10 cellular contexts compared by ENCODE assay signal in the genomic region with DNA sequence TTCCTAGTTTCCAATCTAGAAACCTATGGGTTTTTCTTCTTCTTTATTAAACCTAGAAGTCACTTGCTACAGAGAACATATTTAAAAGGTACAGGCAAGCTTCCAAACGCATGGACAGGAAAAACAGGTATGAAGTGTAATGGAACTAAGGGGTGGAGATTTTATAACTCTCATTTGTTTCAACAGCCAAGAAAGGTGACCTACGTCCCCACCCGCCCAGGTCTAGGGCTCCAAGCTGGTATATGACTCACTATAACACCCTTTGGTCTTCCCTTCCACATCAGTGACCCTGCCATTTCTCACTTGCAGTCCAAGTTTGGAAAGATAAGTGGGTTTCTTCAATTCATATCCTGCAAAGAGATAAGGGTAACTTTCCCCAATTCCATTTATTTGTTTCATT. TPM values are rescaled to one million over a fixed set of nuclear protein-coding genes. Genes with fewer than 3 reads are reported as not detected.
DNase-seq lines count a peak whose midpoint lies in the region; ATAC-seq and TF ChIP-seq lines count a peak whose summit lies in the region.
"Had no signal": no experiment of that assay in that cellular context is flagged by ENCODE, and none has a peak within 500 bp of the region (broad histone marks: within the 10 kb centered on the region; RNA-seq: fewer than 3 reads in every experiment).

No MANE protein-coding gene starts in this region.

- H3K27me3 ChIP-seq in ACC112 (ENCODE audit: insufficient read depth, low read length) (0 out of 2 replicates have a peak, but pooled peaks cover 5% of the 10 kb centered on the region), body of pancreas (no peaks in the 10 kb centered on the region)

- TF ChIP-seq POLR2A in body of pancreas (IDR thresholded peaks at IDR 0.05), result no peak

- peak overlapping the region; percentile 7; the same call in 1 of the 2 replicates for H3K4me3 ChIP-seq in ACC112 (ENCODE audit: low read depth, low read length)
- H3K4me3 ChIP-seq in body of pancreas, result no peak overlapping the region

- peak overlapping the region; percentile 24; the same call in 1 of the 2 replicates for H3K27ac ChIP-seq in ACC112 (ENCODE audit: low read depth, low read length)
- peak overlapping the region; percentile 79 to 94 (median 86) for H3K27ac ChIP-seq in body of pancreas

- no peaks in the 10 kb centered on the region for H3K36me3 Mint-ChIP-seq in mesothelial cell of epicardium
- H3K36me3 Mint-ChIP-seq: activated naive CD8-positive, alpha-beta T cell treated with anti-CD3 and anti-CD28 coated beads, Interleukin-2, amount 10 ng/mL, durations not matched to agents 7 days and 5 days had no signal

- peaks cover 3% of the 10 kb centered on the region for H3K27me3 Mint-ChIP-seq in mesothelial cell of epicardium (ENCODE audit: low read depth)

- H3K9me3 Mint-ChIP-seq in mesothelial cell of epicardium, result no peaks in the 10 kb centered on the region
- H3K9me3 Mint-ChIP-seq: activated CD4-positive, alpha-beta T cell treated with anti-CD3 and anti-CD28 coated beads, Interleukin-2, amount 10 ng/mL, durations not matched to agents 24 days and 14 days; activated naive CD8-positive, alpha-beta T cell treated with anti-CD3 and anti-CD28 coated beads, Interleukin-2, amount 10 ng/mL, durations not matched to agents 7 days and 5 days had no signal

- intact Hi-C loops in body of pancreas (cut with DNase I), result no loop called here

- peak; percentile 94 for ATAC-seq in body of pancreas

- no peaks in the 10 kb centered on the region for H3K79me2 ChIP-seq in ACC112 (ENCODE audit: control insufficient read depth, insufficient read depth, low read length, unreplicated experiment)

- H3K36me3 ChIP-seq in ACC112 (ENCODE audit: insufficient read depth, low read length), result no peaks in the 10 kb centered on the region
- H3K36me3 ChIP-seq in body of pancreas (replicated peaks in 1 of 2; ENCODE audit: insufficient read depth in 1 of 2, low read depth in 2 of 2), result no peaks in the 10 kb centered on the region

- DNase-seq in HuH-7 (ENCODE audit: low spot score), result peak; percentile 55
- peak; percentile 70 to 93 (median 84) for DNase-seq in body of pancreas
- no peak for DNase-seq in mesothelial cell of epicardium (ENCODE audit: low spot score in 2 of 2, unreplicated experiment in 2 of 2)
- no peak for DNase-seq in activated CD4-positive, alpha-beta T cell treated with anti-CD3 and anti-CD28 coated beads for 1 hour
- DNase-seq in GM19240 (ENCODE audit: insufficient read length, low spot score), result no peak
- DNase-seq in NCI-H82 (lab: John Stamatoyannopoulos, UW), result no peak
- no peak for DNase-seq in nucleus accumbens (lab: John Stamatoyannopoulos, UW)

- TF ChIP-seq CTCF in body of pancreas (IDR thresholded peaks at IDR 0.05) (no peak), mesothelial cell of epicardium (IDR thresholded peaks at IDR 0.05; ENCODE audit: unreplicated experiment) (no peak)

- no peak overlapping the region for H2AFZ ChIP-seq in ACC112 (ENCODE audit: low read length, unreplicated experiment)

- peaks cover 26% of the 10 kb centered on the region for H3K4me1 Mint-ChIP-seq in mesothelial cell of epicardium

- H3K4me3 Mint-ChIP-seq in mesothelial cell of epicardium, result no peak overlapping the region

- H3K4me1 ChIP-seq in ACC112 (ENCODE audit: control insufficient read depth, insufficient read depth, low read length, unreplicated experiment) (peaks cover 20% of the 10 kb centered on the region), body of pancreas (peaks cover 38% of the 10 kb centered on the region)

- no peaks in the 10 kb centered on the region for H3K9me3 ChIP-seq in body of pancreas

- peak overlapping the region; percentile 83 for H3K27ac Mint-ChIP-seq in mesothelial cell of epicardium

- 12 to 15% methylated on average over 3 of the region's 3 CpGs for WGBS in body of pancreas, 2 donors

RNA-seq across cellular contexts. Expression of gene LIPH, which starts 6.0 kb away (rescaled TPM):
- total RNA-seq in body of pancreas (10 to 100 TPM; 10.9 to 14.8 TPM), mesothelial cell of epicardium (0.07 to 0.32 TPM (median 0.18 TPM) in 3 replicates)
- total RNA-seq: activated CD4-positive, alpha-beta T cell treated with anti-CD3 and anti-CD28 coated beads, Interleukin-2, amount 10 ng/mL, durations not matched to agents 24 days and 14 days; activated naive CD8-positive, alpha-beta T cell treated with anti-CD3 and anti-CD28 coated beads, Interleukin-2, amount 10 ng/mL, durations not matched to agents 7 days and 5 days had no signal

RNA-seq across cellular contexts. Expression of gene SENP2, which starts 27.7 kb away (rescaled TPM):
- 1 to 10 TPM; 4.6 to 6.7 TPM for total RNA-seq in body of pancreas
- total RNA-seq in mesothelial cell of epicardium, result 39.3 to 40.7 TPM (median 40.2 TPM) in 3 replicates

RNA-seq across cellular contexts. Expression of gene TMEM41A, which starts 59.6 kb away (rescaled TPM):
- total RNA-seq in body of pancreas, result 1 to 10 TPM; 7.6 to 9.3 TPM
- 25.8 to 28.4 TPM (median 27.3 TPM) in 3 replicates for total RNA-seq in mesothelial cell of epicardium

Comparison
In these comparisons a context has a peak if more than half of its experiments do, and no peak if none do; other contexts are left out.
1. DNase-seq: peak in HuH-7 (single experiment) and body of pancreas (4 of 4); none in mesothelial cell of epicardium (0 of 2), activated CD4-positive, alpha-beta T cell treated with anti-CD3 and anti-CD28 coated beads for 1 hour (single experiment), GM19240 (single experiment), NCI-H82 (single experiment) and nucleus accumbens (0 of 56).